Comparison of ENCODE assay signal across 8 cellular contexts in the genomic region with DNA sequence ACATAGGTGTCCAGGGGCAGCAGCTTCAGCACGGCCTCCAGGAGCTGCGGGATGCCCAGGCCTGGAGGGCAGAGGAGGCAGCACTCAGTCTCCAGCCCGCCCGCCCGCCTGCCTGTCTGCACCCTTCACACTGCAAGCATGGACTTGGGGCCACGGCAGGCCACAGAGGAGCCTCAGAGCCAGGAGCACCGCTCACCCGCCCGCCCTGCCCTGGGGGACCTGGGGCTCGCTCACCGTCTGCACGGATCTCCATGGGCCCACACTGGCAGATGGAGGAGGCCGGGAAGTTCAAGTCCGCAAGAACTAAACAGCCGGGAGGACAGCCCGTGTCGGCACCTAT. TPM values are rescaled to one million over a fixed set of nuclear protein-coding genes. Genes with fewer than 3 reads are reported as not detected.
A peak's percentile ranks its signal among the peaks of the same experiment; 100 is the strongest.
DNase-seq lines count a peak whose midpoint lies in the region; TF ChIP-seq lines count a peak whose summit lies in the region.
"Had no signal": no experiment of that assay in that cellular context is flagged by ENCODE, and none has a peak within 500 bp of the region (broad histone marks: within the 10 kb centered on the region; RNA-seq: fewer than 3 reads in every experiment).

No MANE protein-coding gene starts in this region.

- H3K27me3 ChIP-seq in HAP-1 (ENCODE audit: low read depth) (no peaks in the 10 kb centered on the region), smooth muscle cell (ENCODE audit: low read depth) (no peaks in the 10 kb centered on the region)

- in situ Hi-C loops in HAP-1 (cut with MboI; ENCODE audit: low sequenced_read_pairs): no loop called here

- no peaks in the 10 kb centered on the region for H3K27me3 Mint-ChIP-seq in activated CD4-positive, alpha-beta memory T cell treated with anti-CD3 and anti-CD28 coated beads for 36 hours

- peaks cover 19% of the 10 kb centered on the region for H4K20me1 ChIP-seq in smooth muscle cell (ENCODE audit: low read depth)

- H3K9ac ChIP-seq in smooth muscle cell (ENCODE audit: low read depth): peak overlapping the region; percentile 78

- H3K27ac ChIP-seq in smooth muscle cell (ENCODE audit: low read depth): no peak overlapping the region

- no peak for TF ChIP-seq CTCF in smooth muscle cell (IDR thresholded peaks at IDR 0.05; ENCODE audit: borderline replicate concordance, insufficient read depth, poor library complexity, severe bottlenecking)

- H3K9me3 ChIP-seq in HAP-1: no peaks in the 10 kb centered on the region
- no peaks in the 10 kb centered on the region for H3K9me3 ChIP-seq in smooth muscle cell (replicated peaks; ENCODE audit: low read depth)

- 13% methylated on average over 10 of the region's 17 CpGs for WGBS in smooth muscle cell (ENCODE audit: low lambda C conversion rate)

- H3K4me1 ChIP-seq in HAP-1 (peaks cover 7% of the 10 kb centered on the region), smooth muscle cell (ENCODE audit: low read depth) (no peaks in the 10 kb centered on the region)

- no peaks in the 10 kb centered on the region for H3K79me2 ChIP-seq in smooth muscle cell (ENCODE audit: low read depth)

- DNase-seq in HAP-1 (ENCODE audit: low spot score in 2 of 2) (no peak), smooth muscle cell (lab: John Stamatoyannopoulos, UW; ENCODE audit: unreplicated experiment) (no peak), NCI-H345 treated with DMSO at 0.1 percent for 48 hours (lab: John Stamatoyannopoulos, UW; ENCODE audit: unreplicated experiment) (no peak), iPS-NIHi11 (ENCODE audit: low spot score) (no peak), inferior parietal cortex (ENCODE audit: extremely low spot score) (no peak)
- no peak for DNase-seq in activated CD4-positive, alpha-beta memory T cell treated with anti-CD3 and anti-CD28 coated beads for 36 hours

- peaks cover 13% of the 10 kb centered on the region for H3K36me3 ChIP-seq in HAP-1 (replicated peaks)
- H3K36me3 ChIP-seq in smooth muscle cell (ENCODE audit: low read depth): no peaks in the 10 kb centered on the region

- peak overlapping the region; percentile 78 for H3K4me3 Mint-ChIP-seq in activated CD4-positive, alpha-beta memory T cell treated with anti-CD3 and anti-CD28 coated beads for 36 hours

- no peaks in the 10 kb centered on the region for H3K9me3 Mint-ChIP-seq in activated CD4-positive, alpha-beta memory T cell treated with anti-CD3 and anti-CD28 coated beads for 36 hours

- no peaks in the 10 kb centered on the region for H3F3A ChIP-seq in smooth muscle cell (ENCODE audit: low read depth)

- peaks cover 4% of the 10 kb centered on the region for H3K36me3 Mint-ChIP-seq in activated CD4-positive, alpha-beta memory T cell treated with anti-CD3 and anti-CD28 coated beads for 36 hours

- CTCF ChIA-PET in activated CD4-positive, alpha-beta memory T cell treated with anti-CD3 and anti-CD28 coated beads for 36 hours (lab: Charles Lee): interaction anchor here (1.0 kb wide), 1 partner anchor 27 kb away, joined by 7 read pairs; no protein-coding TSS in a partner anchor

- intact Hi-C loops in activated CD4-positive, alpha-beta memory T cell treated with anti-CD3 and anti-CD28 coated beads for 36 hours (cut with micrococcal nuclease): loop anchor here (5.0 kb wide), 2 partner anchors 35 to 50 kb away; partner anchors contain the start of genes MTG1, TUBGCP2 and ZNF511

- peaks cover 3% of the 10 kb centered on the region for H3K4me1 Mint-ChIP-seq in activated CD4-positive, alpha-beta memory T cell treated with anti-CD3 and anti-CD28 coated beads for 36 hours (ENCODE audit: low read depth)

- H3K27ac Mint-ChIP-seq in activated CD4-positive, alpha-beta memory T cell treated with anti-CD3 and anti-CD28 coated beads for 36 hours: peak overlapping the region; percentile 69

- peak overlapping the region; percentile 90 for H3K4me2 ChIP-seq in smooth muscle cell

- POLR2A ChIA-PET in activated CD4-positive, alpha-beta memory T cell treated with anti-CD3 and anti-CD28 coated beads for 36 hours (lab: Charles Lee): interaction anchor here (1.2 kb wide), 1 partner anchor 9 kb away, joined by 4 read pairs; no protein-coding TSS in a partner anchor

- peak overlapping the region; percentile 72 for H3K4me3 ChIP-seq in HAP-1
- peak overlapping the region; percentile 67 for H3K4me3 ChIP-seq in iPS-11a (ENCODE audit: low read depth, low read length)
- H3K4me3 ChIP-seq in smooth muscle cell: peak overlapping the region; percentile 61

- H2AFZ ChIP-seq in smooth muscle cell (ENCODE audit: low read depth): peak overlapping the region; percentile 89

RNA-seq across cellular contexts. Expression of gene FUOM, which starts 0.9 kb away (rescaled TPM):
- total RNA-seq in activated CD4-positive, alpha-beta memory T cell treated with anti-CD3 and anti-CD28 coated beads for 36 hours: 10 to 100 TPM; 46.5 to 49.8 TPM
- 16.6 and 19.5 TPM in 2 replicates for total RNA-seq in smooth muscle cell
- 43.9 and 46.7 TPM in 2 replicates for polyA plus RNA-seq in smooth muscle cell

RNA-seq across cellular contexts. Expression of gene PRAP1, which starts 9.8 kb away (rescaled TPM):
- total RNA-seq in activated CD4-positive, alpha-beta memory T cell treated with anti-CD3 and anti-CD28 coated beads for 36 hours: not detected
- total RNA-seq in smooth muscle cell: not detected in 2 replicates
- 0.27 and 1.4 TPM in 2 replicates for polyA plus RNA-seq in smooth muscle cell
- total RNA-seq: pulmonary artery endothelial cell had no signal

RNA-seq across cellular contexts. Expression of gene ECHS1, which starts 16.2 kb away (rescaled TPM):
- total RNA-seq in activated CD4-positive, alpha-beta memory T cell treated with anti-CD3 and anti-CD28 coated beads for 36 hours: 10 to 100 TPM; 60.2 to 64.8 TPM
- 63.2 and 63.8 TPM in 2 replicates for total RNA-seq in smooth muscle cell
- 112 and 113 TPM in 2 replicates for polyA plus RNA-seq in smooth muscle cell

RNA-seq across cellular contexts. Expression of gene CALY, which starts 20.2 kb away (rescaled TPM):
- total RNA-seq in activated CD4-positive, alpha-beta memory T cell treated with anti-CD3 and anti-CD28 coated beads for 36 hours: not detected
- total RNA-seq in smooth muscle cell: 2.4 and 7.8 TPM in 2 replicates
- 9.4 and 10.1 TPM in 2 replicates for polyA plus RNA-seq in smooth muscle cell
- total RNA-seq: pulmonary artery endothelial cell had no signal

RNA-seq across cellular contexts. Expression of gene PAOX, which starts 22.1 kb away (rescaled TPM):
- total RNA-seq in activated CD4-positive, alpha-beta memory T cell treated with anti-CD3 and anti-CD28 coated beads for 36 hours: 1 to 10 TPM; 8.8 to 9.6 TPM
- 1.9 and 3.3 TPM in 2 replicates for total RNA-seq in smooth muscle cell
- polyA plus RNA-seq in smooth muscle cell: 7.0 and 7.1 TPM in 2 replicates
